Comparison of ENCODE assay signal across 8 cellular contexts in the genomic region with DNA sequence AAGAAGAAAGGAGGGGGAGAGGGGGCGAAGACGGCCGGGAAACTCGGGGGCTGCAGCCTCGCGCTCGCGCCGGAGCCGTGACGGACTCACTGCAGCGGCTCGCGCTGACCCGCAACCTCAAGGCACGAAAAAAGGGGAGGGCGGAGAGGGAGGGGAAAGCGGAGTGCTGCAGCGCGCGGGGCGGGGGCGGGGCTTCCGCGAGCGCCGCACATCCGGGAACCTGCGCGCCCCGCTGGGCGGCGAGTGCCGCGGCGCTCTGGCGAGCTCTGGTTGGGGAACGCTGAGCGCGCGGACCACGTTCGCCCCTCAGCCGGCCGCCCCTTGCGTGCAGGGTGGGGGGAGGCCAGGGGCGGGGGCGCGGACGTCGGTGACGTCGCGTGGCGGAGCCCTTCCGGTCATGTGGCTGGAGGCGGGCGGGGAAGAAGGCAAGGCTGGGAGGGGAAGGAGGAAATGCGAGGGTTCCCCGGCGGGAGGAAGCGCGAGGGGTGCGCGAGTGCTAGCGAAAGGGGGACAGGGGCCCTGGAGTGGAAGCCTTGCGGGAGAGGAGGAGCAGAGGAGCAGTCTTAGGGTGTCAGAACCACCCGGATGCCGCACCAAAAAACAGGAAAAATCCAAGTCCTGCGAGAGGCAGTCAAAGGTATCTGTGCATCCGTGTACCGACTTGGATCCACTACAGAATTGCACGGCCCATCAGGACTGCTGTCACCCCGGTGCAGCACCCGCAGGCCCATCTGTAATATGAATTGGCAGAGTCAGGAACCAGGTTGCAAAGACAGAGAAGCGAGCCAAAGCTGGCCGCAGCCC. TPM values are rescaled to one million over a fixed set of nuclear protein-coding genes. Genes with fewer than 3 reads are reported as not detected.
DNase-seq lines count a peak whose midpoint lies in the region; ATAC-seq and TF ChIP-seq lines count a peak whose summit lies in the region.

A gene with protein sequence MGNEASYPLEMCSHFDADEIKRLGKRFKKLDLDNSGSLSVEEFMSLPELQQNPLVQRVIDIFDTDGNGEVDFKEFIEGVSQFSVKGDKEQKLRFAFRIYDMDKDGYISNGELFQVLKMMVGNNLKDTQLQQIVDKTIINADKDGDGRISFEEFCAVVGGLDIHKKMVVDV (minus strand): TSS at position 126 of the 804 bp plus-strand sequence. CDS start 405 bp downstream, outside the sequence.

- H3K4me1 ChIP-seq in ovary (ENCODE audit: insufficient read depth) (peaks cover 6% of the 10 kb centered on the region), thymus (ENCODE audit: control insufficient read depth, insufficient read depth, low read length) (peaks cover 13% of the 10 kb centered on the region)

- DNase-seq in GM12864 (ENCODE audit: low read depth) (peak; percentile 83), NCI-H1417 (lab: John Stamatoyannopoulos, UW) (peak; percentile 96 to 98 (median 98)), SW 1271 (lab: John Stamatoyannopoulos, UW) (peak; percentile 86 to 87), Right ventricle myocardium inferior (ENCODE audit: missing footprints) (peak; percentile 98), ovary (peak; percentile 95 to 97 (median 95))
- DNase-seq in activated naive CD8-positive, alpha-beta T cell treated with anti-CD3 and anti-CD28 coated beads, Interleukin-2, amount 50 U/mL, for 16 hours (ENCODE audit: low read depth, low spot score): peak; percentile 91

- no peak for TF ChIP-seq CTCF in GM12864 (IDR thresholded peaks at IDR 0.05; ENCODE audit: low read depth, low read length, missing control alignments)
- no peak for TF ChIP-seq CTCF in ovary (IDR thresholded peaks at IDR 0.05)

- intact Hi-C loops in Right ventricle myocardium inferior (cut with DNase I) (loop anchor here (1.0 to 5.0 kb wide), 4 partner anchors 35 to 188 kb away; partner anchors contain the start of genes CNRIP1 and PNO1), ovary (cut with DNase I) (loop anchor here in 1 of 4 donors (5.0 kb wide), 1 partner anchor 95 kb away; the partner anchor contains the start of gene PNO1)

- peak; percentile 81 for ATAC-seq in HG02678 (IDR thresholded peaks at IDR 0.05; ENCODE audit: unreplicated experiment)
- peak; percentile 99 for ATAC-seq in Right ventricle myocardium inferior

- H3K27me3 ChIP-seq in ovary (no peaks in the 10 kb centered on the region), thymus (ENCODE audit: control insufficient read depth, insufficient read depth) (no peaks in the 10 kb centered on the region)

- H3K27ac ChIP-seq in ovary: peak within 1 kb of the TSS; percentile 89 to 96
- peak within 1 kb of the TSS; percentile 98 for H3K27ac ChIP-seq in thymus (ENCODE audit: low read depth)

- H3K9me3 ChIP-seq in ovary (no peaks in the 10 kb centered on the region), thymus (ENCODE audit: control insufficient read depth) (no peaks in the 10 kb centered on the region)

- TF ChIP-seq POLR2A in ovary (IDR thresholded peaks at IDR 0.05): peak; percentile 78

- H3K4me3 ChIP-seq in GM12864 (ENCODE audit: low read depth, low read length) (peak within 1 kb of the TSS; percentile 95), ovary (peak within 1 kb of the TSS; percentile 82), thymus (ENCODE audit: low read length) (peak within 1 kb of the TSS; percentile 93)

- WGBS in ovary, 3 donors: 0% methylated on average over 67 to 76 of the region's 77 CpGs
- under 1% methylated on average over 76 of the region's 77 CpGs for WGBS in thymus

- H3K36me3 ChIP-seq in ovary (no peaks in the 10 kb centered on the region), thymus (ENCODE audit: control insufficient read depth, insufficient read depth) (no peaks in the 10 kb centered on the region)

- TF ChIP-seq EP300 in ovary (IDR thresholded peaks at IDR 0.05): peak; percentile 20

RNA-seq across cellular contexts. Expression of the gene that starts here (rescaled TPM):
- total RNA-seq in Right ventricle myocardium inferior (41.6 TPM), ovary (10 to 100 TPM; 22.5 to 61.5 (median 54.0) TPM)
- polyA plus RNA-seq in ovary (10 to 100 TPM; 22.4 to 75.7 TPM), thymus (37.3 TPM)

Comparison
In these comparisons a context has a peak if more than half of its experiments do, and no peak if none do; other contexts are left out.
1. Peak in every context shown above with its lines: DNase-seq, ATAC-seq, H3K4me3 ChIP-seq and H3K27ac ChIP-seq.